Comparison of ENCODE assay signal across 9 cellular contexts in genomic region chr7:50519350-50519749, GRCh38. TPM values are rescaled to one million over a fixed set of nuclear protein-coding genes. Genes with fewer than 3 reads are reported as not detected.
"Had no signal": no experiment of that assay in that cellular context is flagged by ENCODE, and none has a peak within 500 bp of the region (broad histone marks: within the 10 kb centered on the region; RNA-seq: fewer than 3 reads in every experiment).

No MANE protein-coding gene starts in this region.

RNA-seq across cellular contexts. Expression of gene DDC, which starts 45.9 kb away (rescaled TPM):
- total RNA-seq: kidney epithelial cell, left cardiac atrium, left ventricle myocardium inferior, left ventricle myocardium superior, lung microvascular endothelial cell, mammary epithelial cell, mesothelial cell of epicardium, mononuclear cell, myocyte had no signal
